6 cellular contexts compared by ENCODE assay signal in the genomic region with DNA sequence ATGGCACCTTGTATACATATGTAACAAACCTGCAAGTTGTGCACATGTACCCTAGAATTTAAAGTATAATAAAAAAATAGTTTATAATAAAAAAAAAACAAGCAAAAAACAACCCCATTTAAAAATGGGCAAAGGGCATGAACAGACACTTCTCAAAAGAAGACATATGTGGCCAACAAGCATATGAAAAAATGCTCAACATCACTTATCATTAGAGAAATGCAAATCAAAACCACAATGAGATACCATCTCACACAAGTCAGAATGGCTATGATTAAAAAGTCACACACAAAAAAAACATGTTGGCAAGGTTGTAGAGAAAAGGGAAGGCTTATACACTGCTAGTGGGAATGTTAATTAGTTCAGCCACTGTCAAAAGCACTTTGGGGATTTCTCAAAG. TPM values are rescaled to one million over a fixed set of nuclear protein-coding genes. Genes with fewer than 3 reads are reported as not detected.
DNase-seq lines count a peak whose midpoint lies in the region; ATAC-seq, FAIRE-seq and TF ChIP-seq lines count a peak whose summit lies in the region.
"Not testable (repeated sequence)": the region's sequence is repeated elsewhere in the genome, so short reads cannot be mapped to it uniquely, and the experiment has no call there.

No MANE protein-coding gene starts in this region.

- TF ChIP-seq CTCF in HEK293 (tag by site-specific recombination; IDR thresholded peaks at IDR 0.05); astrocyte (IDR thresholded peaks at IDR 0.05; ENCODE audit: insufficient read depth, low read depth, low read length); K562 (IDR thresholded peaks at IDR 0.05 in 2 of 3, conservative IDR thresholded peaks at IDR 0.05 in 1 of 3; ENCODE audit: insufficient read depth in 2 of 3, low read depth in 1 of 3, low read length in 3 of 3): not testable (repeated sequence)

- not testable (repeated sequence) for TF ChIP-seq POLR2A in K562 (conservative IDR thresholded peaks at IDR 0.05)

- DNase-seq in CD4-positive, CD25-positive, alpha-beta regulatory T cell; activated T-cell treated with anti-CD3 and anti-CD28 coated beads, Interleukin-2, amount 50 U/mL, for 24 hours; K562 (ENCODE audit: extremely low read depth in 1 of 4, low spot score in 3 of 4): not testable (repeated sequence)
- DNase-seq in astrocyte (ENCODE audit: low read depth) = peak; percentile 30

- H2AFZ ChIP-seq in astrocyte (ENCODE audit: low read depth, low read length); K562 (ENCODE audit: low read depth, low read length): not testable (repeated sequence)

- H3K36me3 ChIP-seq in CD4-positive, CD25-positive, alpha-beta regulatory T cell (ENCODE audit: control insufficient read depth, insufficient read depth, low read length) = peaks cover 12% of the 10 kb centered on the region
- H3K36me3 ChIP-seq in HEK293 (ENCODE audit: control insufficient read depth in 2 of 2, insufficient read depth in 1 of 2, low read length in 2 of 2); astrocyte (ENCODE audit: insufficient read depth, low read length); K562 (ENCODE audit: control insufficient read depth, insufficient read depth, low read length): not testable (repeated sequence)

- not testable (repeated sequence) for H3K27ac ChIP-seq in CD4-positive, CD25-positive, alpha-beta regulatory T cell (ENCODE audit: insufficient read depth, low read length, poor library complexity, severe bottlenecking); HEK293 (ENCODE audit: extremely low read depth, low read depth, low read length); astrocyte (ENCODE audit: low read depth, low read length); K562 (ENCODE audit: extremely low read depth, low read depth, low read length)

- not testable (repeated sequence) for H3K9me1 ChIP-seq in K562 (ENCODE audit: control insufficient read depth, insufficient read depth, low read length)

- H3K4me1 Mint-ChIP-seq in CD4-positive, CD25-positive, alpha-beta regulatory T cell = peaks cover 37 to 63% (median 47%) of the 10 kb centered on the region in 4 donors
- peaks cover 59% of the 10 kb centered on the region for H3K4me1 Mint-ChIP-seq in activated T-cell treated with anti-CD3 and anti-CD28 coated beads, Interleukin-2, amount 50 U/mL, for 24 hours (ENCODE audit: low read depth)
- H3K4me1 Mint-ChIP-seq in astrocyte (ENCODE audit: low read depth, unreplicated experiment) = not testable (repeated sequence)
- H3K4me1 Mint-ChIP-seq in stimulated activated naive CD8-positive, alpha-beta T cell treated with anti-CD3 and anti-CD28 coated beads, Interleukin-15, Interleukin-2, amounts not matched to agents 100 ng/mL and 50 ng/mL, for 24 hours (ENCODE audit: low read depth) = peaks cover 58% of the 10 kb centered on the region

- peak overlapping the region; percentile 16 for H3K4me3 ChIP-seq in CD4-positive, CD25-positive, alpha-beta regulatory T cell (ENCODE audit: low read depth, low read length)
- not testable (repeated sequence) for H3K4me3 ChIP-seq in HEK293 (ENCODE audit: low read depth, low read length); astrocyte (ENCODE audit: insufficient read depth, low read depth, low read length); K562

- H4K20me1 ChIP-seq in astrocyte (ENCODE audit: insufficient read depth, low read length) = peaks cover 88% of the 10 kb centered on the region
- not testable (repeated sequence) for H4K20me1 ChIP-seq in K562 (replicated peaks; ENCODE audit: control insufficient read depth, insufficient read depth, low read length)

- not testable (repeated sequence) for TF ChIP-seq RAD21 in K562 (CRISPR knock-in tag; conservative IDR thresholded peaks at IDR 0.05 in 1 of 2, IDR thresholded peaks at IDR 0.05 in 1 of 2)

- TF ChIP-seq EP300 in K562 (IDR thresholded peaks at IDR 0.05; ENCODE audit: low read length) = not testable (repeated sequence)

- in situ Hi-C loops in K562 (cut with MboI) = not testable (repeated sequence)

- H3K4me3 Mint-ChIP-seq in CD4-positive, CD25-positive, alpha-beta regulatory T cell = peak overlapping the region in 3 of 4 donors; percentile 4 to 52 (median 18)
- not testable (repeated sequence) for H3K4me3 Mint-ChIP-seq in activated T-cell treated with anti-CD3 and anti-CD28 coated beads, Interleukin-2, amount 50 U/mL, for 24 hours; astrocyte (ENCODE audit: unreplicated experiment); stimulated activated naive CD8-positive, alpha-beta T cell treated with anti-CD3 and anti-CD28 coated beads, Interleukin-15, Interleukin-2, amounts not matched to agents 100 ng/mL and 50 ng/mL, for 24 hours

- H3K36me3 Mint-ChIP-seq in CD4-positive, CD25-positive, alpha-beta regulatory T cell = peaks cover 18% of the 10 kb centered on the region
- peaks cover 50% of the 10 kb centered on the region for H3K36me3 Mint-ChIP-seq in activated T-cell treated with anti-CD3 and anti-CD28 coated beads, Interleukin-2, amount 50 U/mL, for 24 hours (ENCODE audit: low read depth)
- H3K36me3 Mint-ChIP-seq in astrocyte (ENCODE audit: low read depth, unreplicated experiment) = not testable (repeated sequence)
- peaks cover 38% of the 10 kb centered on the region for H3K36me3 Mint-ChIP-seq in stimulated activated naive CD8-positive, alpha-beta T cell treated with anti-CD3 and anti-CD28 coated beads, Interleukin-15, Interleukin-2, amounts not matched to agents 100 ng/mL and 50 ng/mL, for 24 hours (ENCODE audit: low read depth)

- intact Hi-C loops in K562 (cut with micrococcal nuclease) = not testable (repeated sequence)

- peaks cover 95% of the 10 kb centered on the region for H3K79me2 ChIP-seq in astrocyte (ENCODE audit: insufficient read depth, low read length)
- peaks cover 98% of the 10 kb centered on the region for H3K79me2 ChIP-seq in K562 (ENCODE audit: control insufficient read depth, insufficient read depth, low read length)

- POLR2A ChIA-PET in HEK293 (lab: Yijun Ruan, JAX); K562 (lab: Yijun Ruan, JAX): not testable (repeated sequence)

- CTCF ChIA-PET in HEK293 (lab: Yijun Ruan, JAX); K562 (lab: Yijun Ruan, JAX; ENCODE audit: low intra/inter-chr PET ratio): not testable (repeated sequence)

- H3K27me3 ChIP-seq in CD4-positive, CD25-positive, alpha-beta regulatory T cell (ENCODE audit: control insufficient read depth, insufficient read depth, low read length); astrocyte (ENCODE audit: insufficient read depth, low read length); K562 (ENCODE audit: control insufficient read depth in 2 of 2, insufficient read depth in 2 of 2, low read length in 2 of 2): not testable (repeated sequence)

- H3K9me3 Mint-ChIP-seq in CD4-positive, CD25-positive, alpha-beta regulatory T cell = peaks cover 4 to 17% (median 5%) of the 10 kb centered on the region in 7 donors
- peaks cover 13% of the 10 kb centered on the region for H3K9me3 Mint-ChIP-seq in activated T-cell treated with anti-CD3 and anti-CD28 coated beads, Interleukin-2, amount 50 U/mL, for 24 hours
- not testable (repeated sequence) for H3K9me3 Mint-ChIP-seq in astrocyte (ENCODE audit: unreplicated experiment)
- H3K9me3 Mint-ChIP-seq in stimulated activated naive CD8-positive, alpha-beta T cell treated with anti-CD3 and anti-CD28 coated beads, Interleukin-15, Interleukin-2, amounts not matched to agents 100 ng/mL and 50 ng/mL, for 24 hours = peaks cover 15% of the 10 kb centered on the region

- not testable (repeated sequence) for H3K27me3 Mint-ChIP-seq in CD4-positive, CD25-positive, alpha-beta regulatory T cell; activated T-cell treated with anti-CD3 and anti-CD28 coated beads, Interleukin-2, amount 50 U/mL, for 24 hours; astrocyte (ENCODE audit: low read depth, unreplicated experiment); stimulated activated naive CD8-positive, alpha-beta T cell treated with anti-CD3 and anti-CD28 coated beads, Interleukin-15, Interleukin-2, amounts not matched to agents 100 ng/mL and 50 ng/mL, for 24 hours

- FAIRE-seq in astrocyte (lab: Jason Lieb, UNC); K562 (lab: Jason Lieb, UNC): not testable (repeated sequence)

- not testable (repeated sequence) for H3K4me2 ChIP-seq in astrocyte (ENCODE audit: low read length); K562 (ENCODE audit: insufficient read depth, low read length)

- not testable (repeated sequence) for ATAC-seq in CD4-positive, CD25-positive, alpha-beta regulatory T cell (ENCODE audit: low read depth in 2 of 2); K562

- not testable (repeated sequence) for H3K9ac ChIP-seq in astrocyte (ENCODE audit: low read length); K562 (ENCODE audit: insufficient read depth in 1 of 2, low read depth in 2 of 2, low read length in 2 of 2)

- peaks cover 18 to 35% of the 10 kb centered on the region in 2 experiments for H3K9me3 ChIP-seq in CD4-positive, CD25-positive, alpha-beta regulatory T cell (ENCODE audit: control insufficient read depth in 2 of 2, low read length in 2 of 2)
- H3K9me3 ChIP-seq in HEK293 (ENCODE audit: control insufficient read depth, insufficient read depth, low read depth, low read length); astrocyte (ENCODE audit: insufficient read depth, low read depth, low read length): not testable (repeated sequence)
- peaks cover 11% of the 10 kb centered on the region for H3K9me3 ChIP-seq in K562 (replicated peaks; ENCODE audit: control insufficient read depth, insufficient read depth, low read depth, low read length)

- H3K4me1 ChIP-seq in CD4-positive, CD25-positive, alpha-beta regulatory T cell (ENCODE audit: control insufficient read depth, insufficient read depth, low read length, poor library complexity, severe bottlenecking) = peaks cover 10% of the 10 kb centered on the region
- not testable (repeated sequence) for H3K4me1 ChIP-seq in HEK293 (ENCODE audit: control insufficient read depth, insufficient read depth, low read length); astrocyte (ENCODE audit: insufficient read depth, low read length)
- peaks cover 10 to 16% of the 10 kb centered on the region in 2 experiments; a peak in 4 of 5 replicates for H3K4me1 ChIP-seq in K562 (replicated peaks in 1 of 2; ENCODE audit: control insufficient read depth in 2 of 2, insufficient read depth in 2 of 2, low read length in 2 of 2)

- H3K27ac Mint-ChIP-seq in CD4-positive, CD25-positive, alpha-beta regulatory T cell; astrocyte (ENCODE audit: unreplicated experiment): not testable (repeated sequence)
- peak overlapping the region; percentile 7 for H3K27ac Mint-ChIP-seq in activated T-cell treated with anti-CD3 and anti-CD28 coated beads, Interleukin-2, amount 50 U/mL, for 24 hours
- H3K27ac Mint-ChIP-seq in stimulated activated naive CD8-positive, alpha-beta T cell treated with anti-CD3 and anti-CD28 coated beads, Interleukin-15, Interleukin-2, amounts not matched to agents 100 ng/mL and 50 ng/mL, for 24 hours = peak overlapping the region; percentile 19

- BruUV-seq in K562 (replicated peaks; lab: Mats Ljungman, UMichigan) = not testable (repeated sequence)

RNA-seq across cellular contexts. Expression of gene KMT2C, which starts 14.9 kb away (rescaled TPM):
- 160 TPM for total RNA-seq in CD4-positive, CD25-positive, alpha-beta regulatory T cell
- polyA plus RNA-seq in CD4-positive, CD25-positive, alpha-beta regulatory T cell = 10 to 100 TPM in 1 of 4 donors, 1 to 10 TPM in 3; 8.6 to 10.4 (median 9.3) TPM
- total RNA-seq in astrocyte (54.1 and 59.0 TPM in 2 replicates), K562 (2014; rRNA removed) (28.5 and 35.6 TPM in 2 replicates), K562 (2014; rRNA removed; fragmentation: Illumina TruSeq; extraction: Trizol) (35.8 and 36.2 TPM in 2 replicates), K562 (2015; rRNA removed; fragmentation: Illumina TruSeq; extraction: Trizol) (34.4 and 36.6 TPM in 2 replicates), K562 (2021) (62.1 and 67.8 TPM in 2 replicates)
- 166 and 463 TPM in 2 replicates for total RNA-seq in K562 (2011; cell fraction: chromatin; rRNA removed; ENCODE audit: low replicate concordance)
- 68.5 and 102 TPM in 2 replicates for total RNA-seq in K562 (2011; cell fraction: nucleolus; rRNA removed)
- 172 and 242 TPM in 2 replicates for total RNA-seq in K562 (2011; cell fraction: nucleoplasm; rRNA removed)
- polyA plus RNA-seq in K562 (2011; rRNA removed) (18.3 and 18.9 TPM in 2 replicates), K562 (2014; fragmentation: Illumina TruSeq; extraction: Trizol) (27.1 and 27.3 TPM in 2 replicates), K562 (2014; fragmentation: Nextera tagmentation; extraction: Ambion mirVana) (10 to 100 TPM in 1 of 2 experiments, 1 to 10 TPM in 1; 4.9 to 13.0 TPM), K562 (2014; rRNA removed) (19.4 and 21.4 TPM in 2 replicates)
- 11.3 and 15.9 TPM in 2 replicates for polyA plus RNA-seq in K562 (2011; cell fraction: cytosol; rRNA removed)
- polyA plus RNA-seq in K562 (2011; cell fraction: nucleus; rRNA removed) = 55.9 and 66.9 TPM in 2 replicates
- polyA plus RNA-seq in K562 (2012) = 13.2 and 15.7 TPM in 2 replicates
- 118 and 126 TPM in 2 replicates for polyA minus RNA-seq in K562 (2011; rRNA and poly(A)+ RNA removed)
- 40.0 and 46.3 TPM in 2 replicates for polyA minus RNA-seq in K562 (2011; cell fraction: cytosol; rRNA and poly(A)+ RNA removed)
- 89.1 and 146 TPM in 2 replicates for polyA minus RNA-seq in K562 (2011; cell fraction: nucleus; rRNA and poly(A)+ RNA removed)
